Comparison of ENCODE assay signal across 18 cellular contexts in the genomic region with DNA sequence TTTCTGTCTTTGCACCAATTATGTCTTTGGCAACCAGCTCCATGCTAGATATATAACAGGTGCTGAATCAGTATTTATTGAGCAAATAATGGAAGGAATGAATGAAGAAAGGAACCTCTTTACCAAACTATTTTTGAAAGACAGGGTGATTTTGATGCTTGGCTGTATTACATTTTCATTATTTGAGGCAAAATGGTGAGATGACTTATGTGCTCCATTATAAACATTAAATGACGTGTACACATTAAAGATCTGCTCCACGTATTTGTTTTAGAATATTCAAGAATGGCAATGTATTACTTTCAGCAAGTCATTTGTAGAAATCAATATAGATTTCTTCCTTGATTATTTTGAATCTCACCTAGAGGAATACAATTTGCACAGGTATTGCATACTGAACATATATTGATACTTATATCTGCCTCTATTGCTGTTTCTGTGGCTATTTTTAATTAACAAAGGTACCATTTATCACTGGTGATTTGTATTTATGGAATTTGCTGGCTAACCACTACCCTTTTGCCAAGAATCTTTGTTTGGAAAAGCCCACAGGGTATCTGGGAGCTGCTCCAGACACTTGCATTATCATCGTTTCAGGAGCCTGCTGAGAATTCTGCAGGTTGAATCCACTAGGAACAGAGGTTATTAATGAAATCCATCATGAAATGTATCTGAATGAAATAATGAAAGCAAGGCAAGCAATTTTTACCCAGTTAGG.
DNase-seq lines count a peak whose midpoint lies in the region; ATAC-seq and TF ChIP-seq lines count a peak whose summit lies in the region.
"Had no signal": no experiment of that assay in that cellular context is flagged by ENCODE, and none has a peak within 500 bp of the region (broad histone marks: within the 10 kb centered on the region; RNA-seq: fewer than 3 reads in every experiment).

No MANE protein-coding gene starts in this region.

- H2AFZ ChIP-seq in ACC112 (ENCODE audit: low read length, unreplicated experiment), result no peak overlapping the region
- H2AFZ ChIP-seq: parathyroid adenoma had no signal

- H3K27me3 Mint-ChIP-seq in HFFc6 (ENCODE audit: insufficient read depth), result no peaks in the 10 kb centered on the region
- no peaks in the 10 kb centered on the region for H3K27me3 Mint-ChIP-seq in stimulated activated memory B cell treated with anti-CD40 and anti-IgM and Interleukin-4, amounts not matched to agents 10 μg/mL and 1 μg/mL and 100 μg/mL, for 72 hours

- no peak for TF ChIP-seq POLR2A in GM18505 (IDR thresholded peaks at IDR 0.05; ENCODE audit: borderline replicate concordance, extremely low read depth, insufficient read depth, insufficient read length)

- H3K4me1 Mint-ChIP-seq in HFFc6 (ENCODE audit: low read depth), result peaks cover 53% of the 10 kb centered on the region
- no peaks in the 10 kb centered on the region for H3K4me1 Mint-ChIP-seq in stimulated activated memory B cell treated with anti-CD40 and anti-IgM and Interleukin-4, amounts not matched to agents 10 μg/mL and 1 μg/mL and 100 μg/mL, for 72 hours

- H3K27me3 ChIP-seq in ACC112 (ENCODE audit: insufficient read depth, low read length), result no peaks in the 10 kb centered on the region
- no peaks in the 10 kb centered on the region for H3K27me3 ChIP-seq in SJCRH30

- in situ Hi-C loops in astrocyte of the cerebellum (cut with HindIII; ENCODE audit: low sequenced_read_pairs), result no loop called here

- H3K27ac Mint-ChIP-seq in HFFc6, result no peak overlapping the region
- H3K27ac Mint-ChIP-seq in stimulated activated memory B cell treated with anti-CD40 and anti-IgM and Interleukin-4, amounts not matched to agents 10 μg/mL and 1 μg/mL and 100 μg/mL, for 72 hours, result no peak overlapping the region

- no peaks in the 10 kb centered on the region for H3K9me3 Mint-ChIP-seq in HFFc6
- H3K9me3 Mint-ChIP-seq in stimulated activated memory B cell treated with anti-CD40 and anti-IgM and Interleukin-4, amounts not matched to agents 10 μg/mL and 1 μg/mL and 100 μg/mL, for 72 hours, result peaks cover 3% of the 10 kb centered on the region

- H3K27ac ChIP-seq in ACC112 (ENCODE audit: low read depth, low read length) (peak overlapping the region; percentile 19; the same call in 1 of the 2 replicates), SJCRH30 (no peak overlapping the region)
- H3K27ac ChIP-seq: epithelial cell of prostate, HL-60, parathyroid adenoma had no signal

- H3K36me3 ChIP-seq in ACC112 (ENCODE audit: insufficient read depth, low read length) (peaks cover 29% of the 10 kb centered on the region), SJCRH30 (peaks cover 21% of the 10 kb centered on the region)

- H3K36me3 Mint-ChIP-seq in HFFc6 (ENCODE audit: low read depth), result peaks cover 29% of the 10 kb centered on the region
- H3K36me3 Mint-ChIP-seq in stimulated activated memory B cell treated with anti-CD40 and anti-IgM and Interleukin-4, amounts not matched to agents 10 μg/mL and 1 μg/mL and 100 μg/mL, for 72 hours, result no peaks in the 10 kb centered on the region

- peaks cover 21% of the 10 kb centered on the region for H3K79me2 ChIP-seq in ACC112 (ENCODE audit: control insufficient read depth, insufficient read depth, low read length, unreplicated experiment)
- H3K79me2 ChIP-seq: parathyroid adenoma had no signal

- no peaks in the 10 kb centered on the region for H3K9me3 ChIP-seq in SJCRH30 (replicated peaks)

- TF ChIP-seq CTCF in HFFc6 (IDR thresholded peaks at IDR 0.05), result no peak
- no peak for TF ChIP-seq CTCF in astrocyte of the cerebellum (IDR thresholded peaks at IDR 0.05; ENCODE audit: low read depth, low read length, missing control alignments)

- peaks cover 46% of the 10 kb centered on the region for H3K4me1 ChIP-seq in ACC112 (ENCODE audit: control insufficient read depth, insufficient read depth, low read length, unreplicated experiment)
- no peaks in the 10 kb centered on the region; the same call in 1 of the 2 replicates for H3K4me1 ChIP-seq in SJCRH30
- H3K4me1 ChIP-seq: parathyroid adenoma had no signal

- ATAC-seq in stimulated activated memory B cell treated with anti-CD40 and anti-IgM and Interleukin-4, amounts not matched to agents 10 μg/mL and 1 μg/mL and 100 μg/mL, for 72 hours, result no peak
- ATAC-seq in GM18505 (IDR thresholded peaks at IDR 0.05; ENCODE audit: unreplicated experiment), result no peak
- ATAC-seq in HG03342 (IDR thresholded peaks at IDR 0.05; ENCODE audit: unreplicated experiment), result no peak

- DNase-seq in HFFc6, result peak; percentile 59
- DNase-seq in astrocyte of the cerebellum (ENCODE audit: low read depth), result peak; percentile 94
- peak; percentile 11 for DNase-seq in hepatic stellate cell (ENCODE audit: low spot score)
- no peak for DNase-seq in SJCRH30
- DNase-seq: activated CD8-positive, alpha-beta memory T cell treated with anti-CD3 and anti-CD28 coated beads for 24 hours; activated naive CD4-positive, alpha-beta T cell treated with Interleukin-2 at 50 U/mL for 16 hours; cerebellar nuclear complex; MM.1S; NCI-H345; SHP77; trophoblast cell had no signal

- peak overlapping the region; percentile 24; the same call in 1 of the 2 replicates for H3K4me3 Mint-ChIP-seq in HFFc6
- no peak overlapping the region for H3K4me3 Mint-ChIP-seq in stimulated activated memory B cell treated with anti-CD40 and anti-IgM and Interleukin-4, amounts not matched to agents 10 μg/mL and 1 μg/mL and 100 μg/mL, for 72 hours

- H3K4me3 ChIP-seq in ACC112 (ENCODE audit: low read depth, low read length) (no peak overlapping the region), astrocyte of the cerebellum (ENCODE audit: low read depth, low read length) (no peak overlapping the region), SJCRH30 (no peak overlapping the region)

Comparison
In these comparisons a context has a peak if more than half of its experiments do, and no peak if none do; other contexts are left out.
1. DNase-seq: peak in HFFc6 (single experiment), astrocyte of the cerebellum (single experiment) and hepatic stellate cell (single experiment); none in SJCRH30 (0 of 2).